Comparison of ENCODE assay signal across 8 cellular contexts in genomic region chr2:231482806-231483391, GRCh38. TPM values are rescaled to one million over a fixed set of nuclear protein-coding genes. Genes with fewer than 3 reads are reported as not detected.
A peak's percentile ranks its signal among the peaks of the same experiment; 100 is the strongest.
DNase-seq lines count a peak whose midpoint lies in the region; ATAC-seq, FAIRE-seq and TF ChIP-seq lines count a peak whose summit lies in the region.

No MANE protein-coding gene starts in this region.

- FAIRE-seq in pancreas (lab: Jason Lieb, UNC), result no peak

- H3K9me3 ChIP-seq in pancreas (no peaks in the 10 kb centered on the region), thymus (ENCODE audit: control insufficient read depth) (no peaks in the 10 kb centered on the region)

- H3K27ac ChIP-seq in pancreas (peak overlapping the region; percentile 22 to 60 (median 34)), thymus (ENCODE audit: low read depth) (peak overlapping the region; percentile 77)

- DNase-seq in NCI-H748 (lab: John Stamatoyannopoulos, UW; ENCODE audit: unreplicated experiment) (peak; percentile 43), NCI-H748 treated with DMSO at 0.1 percent for 48 hours (lab: John Stamatoyannopoulos, UW) (no peak), SHP77 treated with DMSO at 0.1 percent for 48 hours (lab: John Stamatoyannopoulos, UW) (peak; percentile 59), germinal center (ENCODE audit: low spot score) (peak; percentile 84), pancreas (peak; percentile 62 to 94 (median 81))
- DNase-seq in activated naive CD4-positive, alpha-beta T cell treated with Interleukin-2 at 50 U/mL for 16 hours, result peak; percentile 80

- H3K4me1 ChIP-seq in pancreas (peaks cover 0 to 2% (median 0%) of the 10 kb centered on the region in 3 donors), thymus (ENCODE audit: control insufficient read depth, insufficient read depth, low read length) (peaks cover 22% of the 10 kb centered on the region)

- H3K4me3 ChIP-seq in pancreas, result peak overlapping the region in 3 of 4 donors; percentile 26 to 52 (median 45)
- peak overlapping the region; percentile 62 for H3K4me3 ChIP-seq in thymus (ENCODE audit: low read length)

- H3K27me3 ChIP-seq in pancreas, result no peaks in the 10 kb centered on the region
- H3K27me3 ChIP-seq in thymus (ENCODE audit: control insufficient read depth, insufficient read depth), result no peaks in the 10 kb centered on the region

- TF ChIP-seq CTCF in pancreas (IDR thresholded peaks at IDR 0.05), result peak; percentile 79 to 93 (median 87)

- ATAC-seq in HG03432 (IDR thresholded peaks at IDR 0.05; ENCODE audit: unreplicated experiment) (peak; percentile 78), pancreas (peak; percentile 97 to 99 (median 98))

- WGBS in pancreas, 2 donors, result 15 to 24% methylated on average over 33 to 36 of the region's 36 CpGs
- 22% methylated on average over 36 of the region's 36 CpGs for WGBS in thymus

- intact Hi-C loops in pancreas (cut with DNase I), result loop anchor here in 2 of 3 donors (5.0 kb wide), 1 partner anchor 74 kb away; no protein-coding TSS in a partner anchor

- no peaks in the 10 kb centered on the region for H3K36me3 ChIP-seq in pancreas
- no peaks in the 10 kb centered on the region for H3K36me3 ChIP-seq in thymus (ENCODE audit: control insufficient read depth, insufficient read depth)

RNA-seq across cellular contexts. Expression of gene NCL, which starts 18.6 kb away (rescaled TPM):
- total RNA-seq in pancreas, result 100 to 1,000 TPM; 214 to 364 (median 227) TPM
- polyA plus RNA-seq in pancreas, result 100 to 1,000 TPM in 1 of 2 donors, 10 to 100 TPM in 1; 69.9 to 117 TPM
- 177 TPM for polyA plus RNA-seq in thymus

RNA-seq across cellular contexts. Expression of gene NMUR1, which starts 47.3 kb away (rescaled TPM):
- 1 to 10 TPM in 2 of 6 donors, under 1 TPM in 4; 0.38 to 2.1 (median 0.89) TPM for total RNA-seq in pancreas
- polyA plus RNA-seq in pancreas, result 1 to 10 TPM in 1 of 2 donors, under 1 TPM in 1; 0.73 to 1.3 TPM
- 0.11 TPM for polyA plus RNA-seq in thymus
